ENCODE assay signal across 21 cellular contexts in genomic region chr6:26260791-26261484, GRCh38.
"Had no signal": no experiment of that assay in that cellular context is flagged by ENCODE, and none has a peak within 500 bp of the region (broad histone marks: within the 10 kb centered on the region; RNA-seq: fewer than 3 reads in every experiment).

No MANE protein-coding gene starts in this region.

- H3K9me3 ChIP-seq: lower lobe of right lung, prostate gland, upper lobe of left lung had no signal

- H3K4me3 ChIP-seq: lower lobe of right lung, prostate gland, upper lobe of left lung had no signal

- FAIRE-seq: astrocyte, TTC549 had no signal

- H3K4me1 ChIP-seq: foreskin keratinocyte, lower lobe of right lung, prostate gland, upper lobe of left lung had no signal

- H3K27ac ChIP-seq: foreskin keratinocyte, lower lobe of right lung, prostate gland, upper lobe of left lung had no signal

- H3K27me3 ChIP-seq: foreskin keratinocyte, upper lobe of left lung had no signal

- H3K36me3 ChIP-seq: lower lobe of right lung, prostate gland, upper lobe of left lung had no signal

- DNase-seq: activated CD4-positive, alpha-beta T cell treated with anti-CD3 and anti-CD28 coated beads for 1 hour; activated CD4-positive, alpha-beta T cell treated with anti-CD3 and anti-CD28 coated beads, Interleukin-2, amount 50 U/mL, for 4 hours; activated CD8-positive, alpha-beta memory T cell treated with anti-CD3 and anti-CD28 coated beads, Interleukin-2, amount 50 U/mL, for 48 hours; activated naive CD4-positive, alpha-beta T cell; activated T-cell treated with anti-CD3 and anti-CD28 coated beads, Interleukin-2, amount 50 U/mL, for 4 hours; central memory CD4-positive, alpha-beta T cell; dermis blood vessel endothelial cell; effector CD8-positive, alpha-beta T cell; erythroblast; foreskin keratinocyte; immature natural killer cell; lower lobe of right lung; mesendoderm; naive thymus-derived CD4-positive, alpha-beta T cell; stimulated activated CD4-positive, alpha-beta T cell treated with anti-CD3 and anti-CD28 coated beads, Interleukin-4, amount 100 ng/mL, for 4 hours; stimulated activated naive CD8-positive, alpha-beta T cell treated with anti-CD3 and anti-CD28 coated beads, Interleukin-15, Interleukin-2, amounts not matched to agents 100 U/mL and 50 U/mL, for 24 hours; upper lobe of left lung had no signal

- ATAC-seq: activated T-cell treated with anti-CD3 and anti-CD28 coated beads, Interleukin-2, amount 50 U/mL, for 4 hours; foreskin keratinocyte; left lobe of liver; lower lobe of right lung; naive thymus-derived CD4-positive, alpha-beta T cell; stimulated activated naive CD8-positive, alpha-beta T cell treated with anti-CD3 and anti-CD28 coated beads, Interleukin-15, Interleukin-2, amounts not matched to agents 100 U/mL and 50 U/mL, for 24 hours had no signal
